In the genomic region with DNA sequence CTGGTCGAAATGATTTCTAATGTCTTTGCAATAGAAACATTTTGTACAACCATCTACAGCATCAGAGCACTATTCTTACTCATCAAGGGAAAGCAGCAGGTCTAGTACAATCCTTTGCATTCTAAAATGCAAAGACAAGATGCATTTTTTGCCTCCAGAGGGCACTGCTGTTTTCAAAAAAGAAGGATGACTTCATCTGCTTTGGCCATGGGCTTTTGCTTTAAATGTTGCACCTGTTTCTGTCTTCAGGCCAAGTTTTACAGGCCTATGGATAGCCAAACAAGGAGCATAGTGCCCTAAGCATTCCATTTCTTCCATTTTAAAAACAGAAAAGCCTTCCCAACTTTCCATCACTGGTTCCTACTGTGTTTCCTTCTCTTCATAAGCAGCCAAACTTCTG, we compare ENCODE assay signal across 8 cellular contexts. TPM values are rescaled to one million over a fixed set of nuclear protein-coding genes. Genes with fewer than 3 reads are reported as not detected.
DNase-seq lines count a peak whose midpoint lies in the region; ATAC-seq, FAIRE-seq and TF ChIP-seq lines count a peak whose summit lies in the region.

No MANE protein-coding gene starts in this region.

- DNase-seq in NCI-H1417 treated with DMSO at 0.1 percent for 48 hours (lab: John Stamatoyannopoulos, UW) (peak; percentile 11), T-helper 9 cell (peak; percentile 39), bronchial epithelial cell (ENCODE audit: low read depth) (peak; percentile 72), mesenchymal stem cell (peak; percentile 71), superior temporal gyrus (ENCODE audit: extremely low spot score) (peak; percentile 72)

- H3K4me3 ChIP-seq in BLaER1 (no peak overlapping the region), bronchial epithelial cell (ENCODE audit: low read depth, low read length) (no peak overlapping the region), mesenchymal stem cell (ENCODE audit: insufficient read depth in 1 of 2, low read depth in 1 of 2, low read length in 2 of 2) (no peak overlapping the region)

- 90% methylated on average over 1 of the region's 1 CpG for WGBS in mesenchymal stem cell

- ATAC-seq in GM18861 (IDR thresholded peaks at IDR 0.05; ENCODE audit: unreplicated experiment) = peak; percentile 50
- ATAC-seq in GM18858 (IDR thresholded peaks at IDR 0.05; ENCODE audit: unreplicated experiment) = no peak

- no peak overlapping the region for H2AK5ac ChIP-seq in mesenchymal stem cell (ENCODE audit: low read length, severe bottlenecking)

- peak; percentile 69 for TF ChIP-seq CTCF in bronchial epithelial cell (IDR thresholded peaks at IDR 0.05; ENCODE audit: insufficient read depth, low read length, severe bottlenecking)

- H4K8ac ChIP-seq in mesenchymal stem cell (ENCODE audit: low read length) = no peak overlapping the region

- H3K36me3 ChIP-seq in BLaER1 = peaks cover 36% of the 10 kb centered on the region
- peaks cover 6% of the 10 kb centered on the region for H3K36me3 ChIP-seq in bronchial epithelial cell (ENCODE audit: control insufficient read depth, insufficient read depth, low read length)
- peaks cover 6 to 45% of the 10 kb centered on the region in 2 experiments for H3K36me3 ChIP-seq in mesenchymal stem cell (ENCODE audit: control insufficient read depth in 1 of 2, insufficient read depth in 2 of 2, low read depth in 1 of 2, low read length in 2 of 2)

- H3K18ac ChIP-seq in mesenchymal stem cell (ENCODE audit: low read depth in 1 of 2, low read length in 2 of 2) = no peak overlapping the region

- H3K9me3 ChIP-seq in BLaER1 (no peaks in the 10 kb centered on the region), mesenchymal stem cell (ENCODE audit: control insufficient read depth, low read length) (no peaks in the 10 kb centered on the region)

- H3K27me3 ChIP-seq in BLaER1 (no peaks in the 10 kb centered on the region), bronchial epithelial cell (ENCODE audit: control insufficient read depth, insufficient read depth, low read length) (no peaks in the 10 kb centered on the region), mesenchymal stem cell (ENCODE audit: control insufficient read depth in 1 of 2, insufficient read depth in 1 of 2, low read length in 2 of 2) (no peaks in the 10 kb centered on the region)

- peaks cover 10% of the 10 kb centered on the region for H3K79me1 ChIP-seq in mesenchymal stem cell (replicated peaks; ENCODE audit: low read length, poor library complexity, severe bottlenecking)

- H3K27ac ChIP-seq in BLaER1 = no peak overlapping the region
- H3K27ac ChIP-seq in mesenchymal stem cell (ENCODE audit: low read length, poor library complexity, severe bottlenecking) = no peak overlapping the region

- H3K23ac ChIP-seq in mesenchymal stem cell (ENCODE audit: low read length in 2 of 2) = no peak overlapping the region

- H2BK5ac ChIP-seq in mesenchymal stem cell (ENCODE audit: low read depth, low read length, poor library complexity, severe bottlenecking) = no peak overlapping the region

- H2BK15ac ChIP-seq in mesenchymal stem cell (ENCODE audit: low read depth, poor library complexity, severe bottlenecking) = no peak overlapping the region

- no peak overlapping the region for H2BK120ac ChIP-seq in mesenchymal stem cell (ENCODE audit: low read depth, low read length)

- no peak for FAIRE-seq in bronchial epithelial cell (lab: Jason Lieb, UNC)

- 0 out of 2 replicates have a peak overlapping the region, but pooled peaks have one; percentile 12 for H3K4me2 ChIP-seq in BLaER1
- H3K4me2 ChIP-seq in mesenchymal stem cell (ENCODE audit: low read length, poor library complexity, severe bottlenecking) = no peak overlapping the region

- no peak overlapping the region for H3K4ac ChIP-seq in mesenchymal stem cell (ENCODE audit: low read depth in 1 of 2, low read length in 2 of 2)

- H3K14ac ChIP-seq in mesenchymal stem cell (ENCODE audit: low read length in 2 of 2) = no peak overlapping the region

- H4K91ac ChIP-seq in mesenchymal stem cell (ENCODE audit: low read length) = no peak overlapping the region

- no peak overlapping the region for H2BK12ac ChIP-seq in mesenchymal stem cell (ENCODE audit: low read length in 2 of 2)

- no peak overlapping the region for H2AFZ ChIP-seq in mesenchymal stem cell (ENCODE audit: low read depth, low read length)

- peaks cover 36% of the 10 kb centered on the region for H3K4me1 ChIP-seq in BLaER1
- peaks cover 6% of the 10 kb centered on the region for H3K4me1 ChIP-seq in mesenchymal stem cell (ENCODE audit: control insufficient read depth, insufficient read depth, low read depth, low read length)

- H4K20me1 ChIP-seq in BLaER1 = no peaks in the 10 kb centered on the region

- H3K9ac ChIP-seq in BLaER1 (no peak overlapping the region), mesenchymal stem cell (ENCODE audit: low read length) (no peak overlapping the region)

RNA-seq across cellular contexts. Expression of a gene that starts 3.4 kb away (rescaled TPM):
- 4.5 and 8.1 TPM in 2 replicates for total RNA-seq in bronchial epithelial cell
- 16.3 TPM for polyA plus RNA-seq in mesenchymal stem cell (2013, experiment 1 of 2)
- polyA plus RNA-seq in mesenchymal stem cell (2013, experiment 2 of 2) = 16.5 TPM

RNA-seq across cellular contexts. Expression of a gene that starts 3.5 kb away (rescaled TPM):
- 5.0 and 6.4 TPM in 2 replicates for total RNA-seq in bronchial epithelial cell
- polyA plus RNA-seq in mesenchymal stem cell (2013, experiment 1 of 2) = 17.9 TPM
- 17.5 TPM for polyA plus RNA-seq in mesenchymal stem cell (2013, experiment 2 of 2)

RNA-seq across cellular contexts. Expression of a gene that starts 16.8 kb away (rescaled TPM):
- 0.13 and 0.26 TPM in 2 replicates for total RNA-seq in bronchial epithelial cell
- 0.36 TPM for polyA plus RNA-seq in mesenchymal stem cell (2013, experiment 1 of 2)
- 0.25 TPM for polyA plus RNA-seq in mesenchymal stem cell (2013, experiment 2 of 2)

RNA-seq across cellular contexts. Expression of a gene that starts 45.9 kb away (rescaled TPM):
- 28.4 and 36.4 TPM in 2 replicates for total RNA-seq in bronchial epithelial cell
- polyA plus RNA-seq in mesenchymal stem cell (2013, experiment 1 of 2) = 43.4 TPM
- polyA plus RNA-seq in mesenchymal stem cell (2013, experiment 2 of 2) = 46.6 TPM

Comparison
In these comparisons a context has a peak if more than half of its experiments do, and no peak if none do; other contexts are left out.
1. DNase-seq: peak in every context shown above with its lines; median percentile 72 in bronchial epithelial cell; 72 in superior temporal gyrus; 71 in mesenchymal stem cell; 39 in T-helper 9 cell; 11 in NCI-H1417 treated with DMSO at 0.1 percent for 48 hours.